ENCODE assay signal across 8 cellular contexts in genomic region chr4:186725422-186726149, GRCh38. TPM values are rescaled to one million over a fixed set of nuclear protein-coding genes. Genes with fewer than 3 reads are reported as not detected.
DNase-seq lines count a peak whose midpoint lies in the region; ATAC-seq and TF ChIP-seq lines count a peak whose summit lies in the region.

No MANE protein-coding gene starts in this region.

- H3K9ac ChIP-seq in mucosa of rectum (ENCODE audit: low read depth in 1 of 2, low read length in 2 of 2) = peak overlapping the region; percentile 83 to 94

- ATAC-seq in SK-N-SH treated with all-trans-retinoic acid at 6 μM for 48 hours = peak; percentile 81
- ATAC-seq in aorta (ENCODE audit: low FRiP score) = peak; percentile 90

- H3K4me1 ChIP-seq in esophagus squamous epithelium (peaks cover 0 to 62% (median 0%) of the 10 kb centered on the region in 3 donors), mucosa of rectum (ENCODE audit: control insufficient read depth in 2 of 2, insufficient read depth in 2 of 2, low read length in 2 of 2) (peaks cover 8 to 11% of the 10 kb centered on the region in 2 donors), aorta (ENCODE audit: control insufficient read depth in 1 of 2, insufficient read depth in 2 of 2, low read length in 2 of 2) (no peaks in the 10 kb centered on the region)

- WGBS in esophagus squamous epithelium, 2 donors = 2 to 3% methylated on average over 28 to 35 of the region's 35 CpGs
- 0 to 1% methylated on average over 35 of the region's 35 CpGs for WGBS in aorta, 2 donors

- CTCF ChIA-PET in BJ (lab: Yijun Ruan, JAX) = interaction anchor here (0.6 to 1.9 kb wide), 17 partner anchors 10 to 881 kb away, joined by 3 to 5 read pairs (median 3); no protein-coding TSS in a partner anchor

- H3K27ac ChIP-seq in HL-60 (replicated peaks) = no peak overlapping the region
- H3K27ac ChIP-seq in esophagus squamous epithelium = peak overlapping the region; percentile 88 to 92 (median 91)
- peak overlapping the region; percentile 87 to 93 for H3K27ac ChIP-seq in mucosa of rectum (ENCODE audit: low read depth in 2 of 2, low read length in 2 of 2)
- peak overlapping the region; percentile 47 to 97 for H3K27ac ChIP-seq in aorta (ENCODE audit: low read depth in 1 of 2, low read length in 2 of 2)

- TF ChIP-seq POLR2A in esophagus squamous epithelium (IDR thresholded peaks at IDR 0.05) = no peak

- TF ChIP-seq CTCF in BJ (IDR thresholded peaks at IDR 0.05; ENCODE audit: insufficient read depth, low read depth, low read length) (peak; percentile 87), HL-60 (IDR thresholded peaks at IDR 0.05; ENCODE audit: insufficient read depth, low read length) (no peak), esophagus squamous epithelium (IDR thresholded peaks at IDR 0.05) (peak; percentile 45 to 71 (median 54))

- no peak for DNase-seq in BJ (ENCODE audit: low read depth)
- no peak for DNase-seq in HL-60 (ENCODE audit: low read depth in 1 of 2, low spot score in 1 of 2)
- no peak for DNase-seq in esophagus squamous epithelium (lab: John Stamatoyannopoulos, UW)
- peak; percentile 78 to 93 for DNase-seq in aorta
- no peak for DNase-seq in KG1 (lab: John Stamatoyannopoulos, UW)
- no peak for DNase-seq in GOT3 (lab: John Stamatoyannopoulos, UW)

- H3K4me3 ChIP-seq in BJ (ENCODE audit: low read depth, low read length) = peak overlapping the region; percentile 83
- peak overlapping the region; percentile 36; the same call in 1 of the 2 replicates for H3K4me3 ChIP-seq in HL-60 (replicated peaks; ENCODE audit: insufficient read depth, low read length)
- H3K4me3 ChIP-seq in esophagus squamous epithelium = peak overlapping the region; percentile 75 to 94 (median 87)
- peak overlapping the region; percentile 77 to 83 for H3K4me3 ChIP-seq in mucosa of rectum (ENCODE audit: low read length in 2 of 2)
- H3K4me3 ChIP-seq in aorta (ENCODE audit: low read length in 2 of 2) = peak overlapping the region; percentile 38 to 90

- H3K36me3 ChIP-seq in BJ (ENCODE audit: control insufficient read depth, insufficient read depth, low read length) = no peaks in the 10 kb centered on the region
- H3K36me3 ChIP-seq in esophagus squamous epithelium = no peaks in the 10 kb centered on the region
- H3K36me3 ChIP-seq in mucosa of rectum (ENCODE audit: control insufficient read depth in 2 of 2, insufficient read depth in 2 of 2, low read length in 2 of 2) = no peaks in the 10 kb centered on the region
- no peaks in the 10 kb centered on the region for H3K36me3 ChIP-seq in aorta (ENCODE audit: control insufficient read depth in 1 of 2, insufficient read depth in 2 of 2, low read length in 1 of 2)

- POLR2A ChIA-PET in BJ (lab: Charles Lee) = interaction anchor here (1.1 kb wide), 1 partner anchor 91 kb away, joined by 3 read pairs; no protein-coding TSS in a partner anchor

- H3K27me3 ChIP-seq in BJ (ENCODE audit: control insufficient read depth, insufficient read depth, low read length) = no peaks in the 10 kb centered on the region
- H3K27me3 ChIP-seq in HL-60 (ENCODE audit: insufficient read depth, poor library complexity, severe bottlenecking) = peaks cover 47% of the 10 kb centered on the region
- H3K27me3 ChIP-seq in esophagus squamous epithelium = peaks cover 0 to 58% (median 0%) of the 10 kb centered on the region in 4 donors
- H3K27me3 ChIP-seq in mucosa of rectum (ENCODE audit: control insufficient read depth in 2 of 2, insufficient read depth in 2 of 2, low read length in 2 of 2) = no peaks in the 10 kb centered on the region
- no peaks in the 10 kb centered on the region for H3K27me3 ChIP-seq in aorta (ENCODE audit: control insufficient read depth in 1 of 2, insufficient read depth in 2 of 2, low read length in 1 of 2)

- H3K9me3 ChIP-seq in esophagus squamous epithelium (no peaks in the 10 kb centered on the region), mucosa of rectum (ENCODE audit: control insufficient read depth in 2 of 2, low read length in 2 of 2) (no peaks in the 10 kb centered on the region), aorta (ENCODE audit: control insufficient read depth, low read length) (no peaks in the 10 kb centered on the region)

- intact Hi-C loops in esophagus squamous epithelium (cut with DNase I) = no loop called here
- intact Hi-C loops in aorta (cut with DNase I) = loop anchor here (5.0 to 10.0 kb wide), 7 partner anchors 119 to 1647 kb away; no protein-coding TSS in a partner anchor

TF ChIP-seq in SK-N-SH treated with all-trans-retinoic acid at 6 μM for 48 hours, 23 proteins besides CTCF, POLR2A, EP300 and RAD21 (continues in another document):
- no peak for TF ChIP-seq SNAI2 (CRISPR knock-in tag; IDR thresholded peaks at IDR 0.05)
- TF ChIP-seq RARB (CRISPR knock-in tag; IDR thresholded peaks at IDR 0.05) = no peak
- no peak for TF ChIP-seq ISL1 (CRISPR knock-in tag; IDR thresholded peaks at IDR 0.05)
- no peak for TF ChIP-seq GLIS3 (CRISPR knock-in tag; IDR thresholded peaks at IDR 0.05)
- TF ChIP-seq PATZ1 (CRISPR knock-in tag; IDR thresholded peaks at IDR 0.05; ENCODE audit: borderline replicate concordance) = no peak
- no peak for TF ChIP-seq ZC3H10 (CRISPR knock-in tag; IDR thresholded peaks at IDR 0.05)
- TF ChIP-seq TSHZ2 (CRISPR knock-in tag; IDR thresholded peaks at IDR 0.05) = no peak
- no peak for TF ChIP-seq PPARA (CRISPR knock-in tag; IDR thresholded peaks at IDR 0.05; ENCODE audit: borderline replicate concordance)
- TF ChIP-seq ZNF8 (CRISPR knock-in tag; IDR thresholded peaks at IDR 0.05) = no peak
- no peak for TF ChIP-seq TCF4 (CRISPR knock-in tag; IDR thresholded peaks at IDR 0.05; ENCODE audit: borderline replicate concordance)
- no peak for TF ChIP-seq ESRRG (CRISPR knock-in tag; IDR thresholded peaks at IDR 0.05)
- TF ChIP-seq ZFP3 (CRISPR knock-in tag; IDR thresholded peaks at IDR 0.05) = no peak
- TF ChIP-seq ZNF70 (CRISPR knock-in tag; IDR thresholded peaks at IDR 0.05) = no peak
- no peak for TF ChIP-seq ZFP30 (CRISPR knock-in tag; IDR thresholded peaks at IDR 0.05)
- no peak for TF ChIP-seq ARNTL (CRISPR knock-in tag; IDR thresholded peaks at IDR 0.05; ENCODE audit: borderline replicate concordance, low read depth)
- no peak for TF ChIP-seq ZNF565 (CRISPR knock-in tag; conservative IDR thresholded peaks at IDR 0.05; ENCODE audit: low read depth)
- no peak for TF ChIP-seq CSRNP3 (CRISPR knock-in tag; IDR thresholded peaks at IDR 0.05)
- TF ChIP-seq CSDC2 (CRISPR knock-in tag; IDR thresholded peaks at IDR 0.05) = no peak

RNA-seq across cellular contexts. Expression of gene FAT1, which starts 1.9 kb away (rescaled TPM):
- polyA plus RNA-seq in BJ (2011; rRNA removed) (351 and 489 TPM in 2 replicates), aorta (10 to 100 TPM; 23.5 to 41.2 TPM)
- 1,204 and 1,354 TPM in 2 replicates for polyA minus RNA-seq in BJ (2011; rRNA and poly(A)+ RNA removed)
- total RNA-seq in esophagus squamous epithelium (100 to 1,000 TPM in 1 of 4 donors, 10 to 100 TPM in 3; 21.0 to 109 (median 76.4) TPM), aorta (100 to 1,000 TPM in 1 of 2 donors, 10 to 100 TPM in 1; 95.3 to 106 TPM)

Comparison
In these comparisons a context has a peak if more than half of its experiments do, and no peak if none do; other contexts are left out.
1. DNase-seq: peak in aorta (2 of 2); none in BJ (single experiment), HL-60 (0 of 2), esophagus squamous epithelium (single experiment), KG1 (single experiment) and GOT3 (single experiment).
2. H3K4me3 ChIP-seq: peak in every context shown above with its lines; median percentile 87 in esophagus squamous epithelium; 83 in BJ; 80 in mucosa of rectum; 64 in aorta; 36 in HL-60.